In the genomic region with DNA sequence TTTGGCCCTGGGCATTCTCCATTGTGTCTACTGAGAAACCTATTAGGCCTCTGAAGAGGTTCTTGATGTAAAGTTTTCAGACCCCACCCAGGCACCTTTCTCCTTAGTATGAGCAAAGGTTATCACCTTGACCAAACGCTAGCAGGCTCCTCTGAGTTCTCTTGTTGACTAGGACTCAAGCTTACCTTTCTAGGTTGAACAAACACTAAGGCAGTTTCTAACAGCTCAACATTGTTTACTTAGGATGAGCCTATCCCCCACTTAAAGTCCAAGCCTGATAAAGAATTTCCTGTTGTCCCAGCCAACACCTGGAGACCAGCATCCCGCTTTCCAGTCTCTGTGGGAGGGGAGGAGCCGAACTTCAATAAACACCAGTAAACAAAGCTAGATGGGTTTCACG, we compare ENCODE assay signal across 22 cellular contexts. TPM values are rescaled to one million over a fixed set of nuclear protein-coding genes. Genes with fewer than 3 reads are reported as not detected.
A peak's percentile ranks its signal among the peaks of the same experiment; 100 is the strongest.
DNase-seq lines count a peak whose midpoint lies in the region; ATAC-seq and TF ChIP-seq lines count a peak whose summit lies in the region.
"Had no signal": no experiment of that assay in that cellular context is flagged by ENCODE, and none has a peak within 500 bp of the region (broad histone marks: within the 10 kb centered on the region; RNA-seq: fewer than 3 reads in every experiment).

No MANE protein-coding gene starts in this region.

- DNase-seq in GM23338 (ENCODE audit: low spot score) (peak; percentile 20), NCI-H2029 treated with DMSO at 0.1 percent for 48 hours (lab: John Stamatoyannopoulos, UW) (peak; percentile 97), SHP77 treated with DMSO at 0.1 percent for 48 hours (lab: John Stamatoyannopoulos, UW) (peak; percentile 80), mucosa of descending colon (peak in 2 of 3 donors; percentile 27 to 62), A172 (ENCODE audit: low spot score) (no peak), NCI-H1048 (lab: John Stamatoyannopoulos, UW) (no peak), esophagus muscularis mucosa (ENCODE audit: extremely low spot score) (no peak)
- DNase-seq: activated CD4-positive, alpha-beta T cell treated with anti-CD3 and anti-CD28 coated beads for 36 hours; activated CD8-positive, alpha-beta memory T cell treated with anti-CD3 and anti-CD28 coated beads, Interleukin-2, amount 50 U/mL, for 4 hours; activated gamma-delta T cell treated with Interleukin-2 at 50 U/mL for 16 hours; aorta; DMS79 treated with DMSO at 0.1 percent for 48 hours; gastrocnemius medialis; HFFc6; naive B cell; NCI-H1930; stimulated activated CD4-positive, alpha-beta T cell treated with anti-CD3 and anti-CD28 coated beads, Interleukin-4, amount 100 ng/mL, for 24 hours; stimulated activated CD8-positive, alpha-beta memory T cell treated with anti-CD3 and anti-CD28 coated beads, Interleukin-4, amount 100 ng/mL, for 48 hours had no signal

- H3F3A ChIP-seq in GM23338 (replicated peaks; ENCODE audit: low read depth): no peaks in the 10 kb centered on the region

- no peak for TF ChIP-seq EP300 in esophagus muscularis mucosa (IDR thresholded peaks at IDR 0.05)

- H3K27me3 Mint-ChIP-seq in GM23338 (ENCODE audit: insufficient read depth, low read depth, poor library complexity): no peaks in the 10 kb centered on the region
- H3K27me3 Mint-ChIP-seq: activated CD4-positive, alpha-beta T cell treated with anti-CD3 and anti-CD28 coated beads for 36 hours; naive B cell had no signal

- H3K4me3 ChIP-seq in GM23338 (no peak overlapping the region), mucosa of descending colon (no peak overlapping the region), esophagus muscularis mucosa (no peak overlapping the region)
- H3K4me3 ChIP-seq: BLaER1 treated with 17β-estradiol and CSF1 and Interleukin-3, amounts not matched to agents 10 nM and 100 nM; gastrocnemius medialis had no signal

- H4K20me1 ChIP-seq in GM23338 (replicated peaks; ENCODE audit: insufficient read depth): no peaks in the 10 kb centered on the region
- H4K20me1 ChIP-seq: BLaER1 treated with 17β-estradiol and CSF1 and Interleukin-3, amounts not matched to agents 10 nM and 100 nM had no signal

- ATAC-seq in GM23338 (no peak), mucosa of descending colon (peak; percentile 94), HG02840 (IDR thresholded peaks at IDR 0.05; ENCODE audit: low FRiP score, unreplicated experiment) (no peak)
- ATAC-seq: activated CD4-positive, alpha-beta T cell treated with anti-CD3 and anti-CD28 coated beads for 36 hours; gastrocnemius medialis had no signal

- no peak overlapping the region for H3K27ac ChIP-seq in GM23338 (ENCODE audit: low read depth)
- no peak overlapping the region for H3K27ac ChIP-seq in esophagus muscularis mucosa (replicated peaks in 1 of 4)
- H3K27ac ChIP-seq: BLaER1 treated with 17β-estradiol and CSF1 and Interleukin-3, amounts not matched to agents 10 nM and 100 nM; gastrocnemius medialis; KMS-11; parathyroid adenoma had no signal

- 91% methylated on average over 4 of the region's 4 CpGs for WGBS in esophagus muscularis mucosa

- H3K27ac Mint-ChIP-seq in GM23338: no peak overlapping the region
- H3K27ac Mint-ChIP-seq: activated CD4-positive, alpha-beta T cell treated with anti-CD3 and anti-CD28 coated beads for 36 hours; HFFc6 had no signal

- H3K9me3 Mint-ChIP-seq in GM23338: no peaks in the 10 kb centered on the region

- no peak overlapping the region for H3K4me3 Mint-ChIP-seq in GM23338
- H3K4me3 Mint-ChIP-seq: activated CD4-positive, alpha-beta T cell treated with anti-CD3 and anti-CD28 coated beads for 36 hours; HFFc6; naive B cell had no signal

- peak overlapping the region; percentile 5; the same call in 1 of the 2 replicates for H2AFZ ChIP-seq in GM23338
- H2AFZ ChIP-seq: parathyroid adenoma had no signal

- TF ChIP-seq CTCF in GM23338 (conservative IDR thresholded peaks at IDR 0.05; ENCODE audit: low read depth in 2 of 2): no peak
- TF ChIP-seq CTCF in mucosa of descending colon (IDR thresholded peaks at IDR 0.05): no peak
- no peak for TF ChIP-seq CTCF in esophagus muscularis mucosa (IDR thresholded peaks at IDR 0.05)

- H3K9me3 ChIP-seq in mucosa of descending colon (no peaks in the 10 kb centered on the region), esophagus muscularis mucosa (no peaks in the 10 kb centered on the region)
- H3K9me3 ChIP-seq: BLaER1 treated with 17β-estradiol and CSF1 and Interleukin-3, amounts not matched to agents 10 nM and 100 nM; gastrocnemius medialis had no signal

- H3K4me2 ChIP-seq in GM23338: peak overlapping the region; percentile 13; the same call in 1 of the 2 replicates
- H3K4me2 ChIP-seq: BLaER1 treated with 17β-estradiol and CSF1 and Interleukin-3, amounts not matched to agents 10 nM and 100 nM; KMS-11 had no signal

- no peaks in the 10 kb centered on the region for H3K9me2 ChIP-seq in GM23338 (ENCODE audit: insufficient read depth)

- TF ChIP-seq POLR2A in esophagus muscularis mucosa (IDR thresholded peaks at IDR 0.05; ENCODE audit: low read depth): no peak

- no peaks in the 10 kb centered on the region for H3K36me3 ChIP-seq in GM23338 (ENCODE audit: insufficient read depth)
- no peaks in the 10 kb centered on the region for H3K36me3 ChIP-seq in mucosa of descending colon (ENCODE audit: low read depth)
- no peaks in the 10 kb centered on the region for H3K36me3 ChIP-seq in esophagus muscularis mucosa
- H3K36me3 ChIP-seq: BLaER1 treated with 17β-estradiol and CSF1 and Interleukin-3, amounts not matched to agents 10 nM and 100 nM; gastrocnemius medialis had no signal

- H3K27me3 ChIP-seq in GM23338 (ENCODE audit: insufficient read depth) (no peaks in the 10 kb centered on the region), esophagus muscularis mucosa (no peaks in the 10 kb centered on the region)
- H3K27me3 ChIP-seq: BLaER1 treated with 17β-estradiol and CSF1 and Interleukin-3, amounts not matched to agents 10 nM and 100 nM; gastrocnemius medialis had no signal

- H3K36me3 Mint-ChIP-seq in GM23338 (ENCODE audit: low read depth): no peaks in the 10 kb centered on the region; the same call in 2 of the 3 replicates
- H3K36me3 Mint-ChIP-seq: naive B cell had no signal

- H3K79me2 ChIP-seq in GM23338 (replicated peaks; ENCODE audit: insufficient read depth): no peaks in the 10 kb centered on the region
- H3K79me2 ChIP-seq: parathyroid adenoma had no signal

- peaks cover 19% of the 10 kb centered on the region for H3K4me1 Mint-ChIP-seq in GM23338

- intact Hi-C loops in mucosa of descending colon (cut with DNase I, micrococcal nuclease): loop anchor here in 1 of 2 donors (10.0 kb wide), 1 partner anchor 90 kb away; a partner anchor contains a TSS
- intact Hi-C loops in esophagus muscularis mucosa (cut with DNase I): no loop called here

- H3K4me1 ChIP-seq in GM23338 (ENCODE audit: insufficient read depth) (peaks cover 21% of the 10 kb centered on the region), mucosa of descending colon (ENCODE audit: low read depth) (peaks cover 10% of the 10 kb centered on the region), esophagus muscularis mucosa (peaks cover 0 to 26% (median 16%) of the 10 kb centered on the region in 4 donors)
- H3K4me1 ChIP-seq: gastrocnemius medialis, parathyroid adenoma had no signal

TF ChIP-seq in GM23338, 12 proteins besides CTCF, POLR2A, EP300 and RAD21 (continues in another document):
- TF ChIP-seq EZH2 (IDR thresholded peaks at IDR 0.05; ENCODE audit: low read depth, unreplicated experiment): no peak
- no peak for TF ChIP-seq STAT1 (IDR thresholded peaks at IDR 0.05; ENCODE audit: unreplicated experiment)
- TF ChIP-seq EZH2phosphoT487 (IDR thresholded peaks at IDR 0.05; ENCODE audit: unreplicated experiment): no peak
- TF ChIP-seq, protein P1, sequence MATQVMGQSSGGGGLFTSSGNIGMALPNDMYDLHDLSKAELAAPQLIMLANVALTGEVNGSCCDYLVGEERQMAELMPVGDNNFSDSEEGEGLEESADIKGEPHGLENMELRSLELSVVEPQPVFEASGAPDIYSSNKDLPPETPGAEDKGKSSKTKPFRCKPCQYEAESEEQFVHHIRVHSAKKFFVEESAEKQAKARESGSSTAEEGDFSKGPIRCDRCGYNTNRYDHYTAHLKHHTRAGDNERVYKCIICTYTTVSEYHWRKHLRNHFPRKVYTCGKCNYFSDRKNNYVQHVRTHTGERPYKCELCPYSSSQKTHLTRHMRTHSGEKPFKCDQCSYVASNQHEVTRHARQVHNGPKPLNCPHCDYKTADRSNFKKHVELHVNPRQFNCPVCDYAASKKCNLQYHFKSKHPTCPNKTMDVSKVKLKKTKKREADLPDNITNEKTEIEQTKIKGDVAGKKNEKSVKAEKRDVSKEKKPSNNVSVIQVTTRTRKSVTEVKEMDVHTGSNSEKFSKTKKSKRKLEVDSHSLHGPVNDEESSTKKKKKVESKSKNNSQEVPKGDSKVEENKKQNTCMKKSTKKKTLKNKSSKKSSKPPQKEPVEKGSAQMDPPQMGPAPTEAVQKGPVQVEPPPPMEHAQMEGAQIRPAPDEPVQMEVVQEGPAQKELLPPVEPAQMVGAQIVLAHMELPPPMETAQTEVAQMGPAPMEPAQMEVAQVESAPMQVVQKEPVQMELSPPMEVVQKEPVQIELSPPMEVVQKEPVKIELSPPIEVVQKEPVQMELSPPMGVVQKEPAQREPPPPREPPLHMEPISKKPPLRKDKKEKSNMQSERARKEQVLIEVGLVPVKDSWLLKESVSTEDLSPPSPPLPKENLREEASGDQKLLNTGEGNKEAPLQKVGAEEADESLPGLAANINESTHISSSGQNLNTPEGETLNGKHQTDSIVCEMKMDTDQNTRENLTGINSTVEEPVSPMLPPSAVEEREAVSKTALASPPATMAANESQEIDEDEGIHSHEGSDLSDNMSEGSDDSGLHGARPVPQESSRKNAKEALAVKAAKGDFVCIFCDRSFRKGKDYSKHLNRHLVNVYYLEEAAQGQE (IDR thresholded peaks at IDR 0.05; ENCODE audit: unreplicated experiment): no peak

RNA-seq across cellular contexts. Expression of a gene that starts 26.3 kb away (rescaled TPM):
- 3.0 and 3.5 TPM in 2 replicates for total RNA-seq in GM23338 (2014; rRNA removed; shearing (Covaris generic))
- 0.71 and 0.77 TPM in 2 replicates for polyA plus RNA-seq in GM23338 (2016; fragmentation: Nextera tagmentation; extraction: Ambion mirVana)
- 10 to 100 TPM in 2 of 3 donors, 1 to 10 TPM in 1; 9.3 to 11.6 (median 10.8) TPM for total RNA-seq in mucosa of descending colon
- 17.8 and 20.8 TPM in 2 replicates for total RNA-seq in A172 (2014; rRNA removed; shearing (Covaris generic))
- total RNA-seq in esophagus muscularis mucosa: 10 to 100 TPM; 19.5 to 30.4 (median 21.5) TPM
- total RNA-seq: HFFc6 had no signal

Comparison
In these comparisons a context has a peak if more than half of its experiments do, and no peak if none do; other contexts are left out.
1. DNase-seq: peak in GM23338 (single experiment), NCI-H2029 treated with DMSO at 0.1 percent for 48 hours (single experiment), SHP77 treated with DMSO at 0.1 percent for 48 hours (single experiment) and mucosa of descending colon (2 of 3); none in A172 (single experiment), NCI-H1048 (single experiment) and esophagus muscularis mucosa (single experiment).